Comparison of ENCODE assay signal across 8 cellular contexts in genomic region chr1:54763814-54764131, GRCh38.
DNase-seq lines count a peak whose midpoint lies in the region; ATAC-seq lines count a peak whose summit lies in the region.

No MANE protein-coding gene starts in this region.

- no peaks in the 10 kb centered on the region for H3K9me3 ChIP-seq in iPS-18c (ENCODE audit: control insufficient read depth, insufficient read depth, low read length)

- DNase-seq in activated T-cell treated with anti-CD3 and anti-CD28 coated beads for 4 hours (peak; percentile 6), activated T-cell treated with anti-CD3 and anti-CD28 coated beads for 48 hours (ENCODE audit: low read depth) (peak; percentile 2), substantia nigra (lab: John Stamatoyannopoulos, UW) (peak in 1 of 49 donors; percentile 32), CD1c-positive myeloid dendritic cell (ENCODE audit: extremely low spot score) (no peak)
- no peak for DNase-seq in activated T-cell treated with anti-CD3 and anti-CD28 coated beads, Interleukin-2, amount 50 U/mL, for 1 hour

- ATAC-seq in HG03280 (IDR thresholded peaks at IDR 0.05; ENCODE audit: unreplicated experiment): no peak
- ATAC-seq in HG02623 (IDR thresholded peaks at IDR 0.05; ENCODE audit: unreplicated experiment): no peak

- H3K4me3 ChIP-seq in iPS-18c (ENCODE audit: insufficient read depth, low read depth, low read length): peak overlapping the region; percentile 89

- peak overlapping the region; percentile 82 for H3K27ac ChIP-seq in substantia nigra (ENCODE audit: low read depth, low read length, poor library complexity, severe bottlenecking)

Comparison
In these comparisons a context has a peak if more than half of its experiments do, and no peak if none do; other contexts are left out.
1. DNase-seq: peak in activated T-cell treated with anti-CD3 and anti-CD28 coated beads for 4 hours (single experiment) and activated T-cell treated with anti-CD3 and anti-CD28 coated beads for 48 hours (single experiment); none in activated T-cell treated with anti-CD3 and anti-CD28 coated beads, Interleukin-2, amount 50 U/mL, for 1 hour (single experiment) and CD1c-positive myeloid dendritic cell (single experiment).